17 cellular contexts compared by ENCODE assay signal in genomic region chr19:38583985-38584305, GRCh38. TPM values are rescaled to one million over a fixed set of nuclear protein-coding genes. Genes with fewer than 3 reads are reported as not detected.
"Had no signal": no experiment of that assay in that cellular context is flagged by ENCODE, and none has a peak within 500 bp of the region (broad histone marks: within the 10 kb centered on the region; RNA-seq: fewer than 3 reads in every experiment).

No MANE protein-coding gene starts in this region.

- H3K27me3 Mint-ChIP-seq: activated CD4-positive, alpha-beta T cell treated with anti-CD3 and anti-CD28 coated beads, Interleukin-2, amount 10 ng/mL, durations not matched to agents 7 days and 5 days; progenitor cell of endocrine pancreas; type B pancreatic cell had no signal

- H3K27me3 ChIP-seq: cardiac muscle cell, colonic mucosa, heart right ventricle had no signal

- H3K4me1 ChIP-seq: colonic mucosa had no signal

- FAIRE-seq: frontal cortex, islet of Langerhans had no signal

- H3K36me3 Mint-ChIP-seq: natural killer cell, type B pancreatic cell had no signal

- H3K9me3 ChIP-seq: colonic mucosa, heart right ventricle had no signal

- H3K27ac ChIP-seq: cardiac muscle cell, colonic mucosa, heart right ventricle, VCaP had no signal

- H3K9me3 Mint-ChIP-seq: activated CD4-positive, alpha-beta T cell treated with anti-CD3 and anti-CD28 coated beads, Interleukin-2, amount 10 ng/mL, durations not matched to agents 7 days and 5 days; natural killer cell; type B pancreatic cell had no signal

- DNase-seq: activated CD4-positive, alpha-beta T cell treated with anti-CD3 and anti-CD28 coated beads, Interleukin-2, amount 10 ng/mL, durations not matched to agents 7 days and 5 days; activated naive CD4-positive, alpha-beta T cell; colonic mucosa; effector CD4-positive, alpha-beta T cell; heart right ventricle; natural killer cell; nucleus accumbens; right cardiac atrium; stimulated activated naive CD4-positive, alpha-beta T cell treated with Interleukin-2 at 50 U/mL for 16 hours; T1000 had no signal

- H3K36me3 ChIP-seq: cardiac muscle cell, colonic mucosa had no signal

- H3K4me3 ChIP-seq: cardiac muscle cell, colonic mucosa, heart right ventricle had no signal

- H3K27ac Mint-ChIP-seq: natural killer cell, progenitor cell of endocrine pancreas, type B pancreatic cell had no signal

- H3K4me3 Mint-ChIP-seq: activated CD4-positive, alpha-beta T cell treated with anti-CD3 and anti-CD28 coated beads, Interleukin-2, amount 10 ng/mL, durations not matched to agents 7 days and 5 days; natural killer cell; type B pancreatic cell had no signal

- ATAC-seq: heart right ventricle, natural killer cell, right cardiac atrium had no signal

RNA-seq across cellular contexts. Expression of gene MAP4K1, which starts 33.8 kb away (rescaled TPM):
- total RNA-seq: lung microvascular endothelial cell had no signal
